ENCODE assay signal across 22 cellular contexts in the genomic region with DNA sequence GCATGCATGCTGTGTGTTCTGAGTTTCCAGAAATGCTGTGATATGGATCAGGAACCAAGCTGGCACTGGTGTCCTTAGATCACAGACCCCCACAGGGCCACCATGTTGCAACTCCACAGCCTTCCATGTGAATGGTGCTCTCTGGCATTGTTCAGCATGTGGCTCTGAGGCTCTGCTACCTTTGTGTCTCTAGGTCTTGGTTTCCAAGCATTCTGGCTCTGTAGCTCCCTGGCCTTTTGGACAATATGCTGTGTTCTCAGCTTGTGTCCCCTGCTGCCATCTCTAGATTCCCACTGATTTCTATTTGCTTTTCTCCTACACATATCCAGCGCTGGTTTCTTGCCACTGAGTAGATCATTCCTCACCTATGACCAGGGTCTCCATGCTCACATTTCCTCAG. TPM values are rescaled to one million over a fixed set of nuclear protein-coding genes. Genes with fewer than 3 reads are reported as not detected.
DNase-seq lines count a peak whose midpoint lies in the region; ATAC-seq, FAIRE-seq and TF ChIP-seq lines count a peak whose summit lies in the region.
"Had no signal": no experiment of that assay in that cellular context is flagged by ENCODE, and none has a peak within 500 bp of the region (broad histone marks: within the 10 kb centered on the region; RNA-seq: fewer than 3 reads in every experiment).

No MANE protein-coding gene starts in this region.

- H3K36me3 Mint-ChIP-seq in type B pancreatic cell: no peaks in the 10 kb centered on the region

- H3K4me3 Mint-ChIP-seq in type B pancreatic cell: peak overlapping the region; percentile 50

- BruUV-seq in HepG2 (replicated peaks; lab: Mats Ljungman, UMichigan): no TSS peak

- H3K4me3 ChIP-seq in liver (ENCODE audit: low read depth in 1 of 3, low read length in 3 of 3) (no peak overlapping the region), HepG2 (replicated peaks in 1 of 3; ENCODE audit: insufficient read depth in 1 of 3, low read depth in 2 of 3, low read length in 3 of 3) (no peak overlapping the region), mesodermal cell (ENCODE audit: extremely low read depth, insufficient read depth, low read length, poor library complexity, severe bottlenecking) (no peak overlapping the region)

- H3K4me1 Mint-ChIP-seq in type B pancreatic cell (ENCODE audit: unreplicated experiment): peaks cover 60% of the 10 kb centered on the region

- POLR2A ChIA-PET in HepG2 (lab: Yijun Ruan, JAX) (no interaction called here), GM10248 (lab: Yijun Ruan, JAX) (interaction anchor here (0.6 to 1.1 kb wide), 2 partner anchors 119 to 460 kb away, joined by 3 to 8 read pairs; no protein-coding TSS in a partner anchor)

- no peaks in the 10 kb centered on the region for H3K9me3 ChIP-seq in liver (ENCODE audit: control insufficient read depth in 4 of 4, low read length in 3 of 4)
- H3K9me3 ChIP-seq in HepG2 (ENCODE audit: low read length): no peaks in the 10 kb centered on the region
- no peaks in the 10 kb centered on the region for H3K9me3 ChIP-seq in mesodermal cell (ENCODE audit: control insufficient read depth, low read length)

- TF ChIP-seq POLR2A in HepG2 (IDR thresholded peaks at IDR 0.05; ENCODE audit: insufficient read depth in 1 of 2, low read depth in 2 of 2, low read length in 2 of 2): no peak

- no peaks in the 10 kb centered on the region for H3K36me3 ChIP-seq in liver (ENCODE audit: control insufficient read depth in 4 of 4, insufficient read depth in 3 of 4, low read depth in 1 of 4, low read length in 3 of 4)
- no peaks in the 10 kb centered on the region for H3K36me3 ChIP-seq in HepG2 (replicated peaks in 1 of 2; ENCODE audit: control insufficient read depth in 1 of 2, insufficient read depth in 2 of 2, low read length in 2 of 2)
- H3K36me3 ChIP-seq in mesodermal cell (ENCODE audit: control insufficient read depth, insufficient read depth, low read length): no peaks in the 10 kb centered on the region

- H3K27ac Mint-ChIP-seq in type B pancreatic cell: no peak overlapping the region

- H3K27me3 Mint-ChIP-seq in type B pancreatic cell: peaks cover 15% of the 10 kb centered on the region

- H4K20me1 ChIP-seq in HepG2 (ENCODE audit: insufficient read depth, low read length): no peaks in the 10 kb centered on the region

- no peak overlapping the region for H3K4me2 ChIP-seq in HepG2 (ENCODE audit: low read depth, low read length)
- H3K4me2 ChIP-seq: KMS-11 had no signal

- H3K9me3 Mint-ChIP-seq in type B pancreatic cell: no peaks in the 10 kb centered on the region

- no peak overlapping the region for H3K9ac ChIP-seq in liver (ENCODE audit: low read depth in 1 of 2, low read length in 2 of 2)
- H3K9ac ChIP-seq in HepG2 (ENCODE audit: insufficient read depth, low read depth, low read length): no peak overlapping the region
- H3K9ac ChIP-seq: KMS-11 had no signal

- no peak for FAIRE-seq in HepG2 (lab: Jason Lieb, UNC)
- FAIRE-seq: GM19239, H54 had no signal

- no peak for TF ChIP-seq RAD21 in liver (IDR thresholded peaks at IDR 0.05)
- no peak for TF ChIP-seq RAD21 in HepG2 (CRISPR knock-in tag; IDR thresholded peaks at IDR 0.05)

- H3K27ac ChIP-seq in liver (ENCODE audit: low read depth in 1 of 2, low read length in 2 of 2) (peak overlapping the region; percentile 84 to 89), HepG2 (ENCODE audit: extremely low read length, insufficient read depth, low read length) (no peak overlapping the region), mesodermal cell (ENCODE audit: low read depth, low read length, severe bottlenecking) (peak overlapping the region; percentile 74)
- H3K27ac ChIP-seq: C4-2B, KMS-11 had no signal

- CTCF ChIA-PET in HepG2 (lab: Yijun Ruan, JAX; ENCODE audit: low intra/inter-chr PET ratio, low total read pairs): no interaction called here
- CTCF ChIA-PET in GM10248 (lab: Yijun Ruan, JAX): interaction anchor here (1.0 to 2.2 kb wide), 7 partner anchors 17 to 113 kb away, joined by 3 to 8 read pairs (median 4); no protein-coding TSS in a partner anchor

- WGBS in liver: 83% methylated on average over 1 of the region's 1 CpG
- 50% methylated on average over 1 of the region's 1 CpG for WGBS in HepG2 (ENCODE audit: low lambda C conversion rate)
- WGBS in mesodermal cell (ENCODE audit: insufficient coverage in 2 of 2), 2 experiments: 100% methylated on average over 1 of the region's 1 CpG

- TF ChIP-seq EP300 in HepG2 (IDR thresholded peaks at IDR 0.05; ENCODE audit: low read depth in 2 of 2, low read length in 2 of 2) (no peak), HepG2 (CRISPR knock-in tag; IDR thresholded peaks at IDR 0.05; ENCODE audit: borderline replicate concordance) (no peak)

- H3K27me3 ChIP-seq in liver (ENCODE audit: control insufficient read depth in 4 of 4, insufficient read depth in 4 of 4, low read length in 3 of 4) (no peaks in the 10 kb centered on the region), HepG2 (ENCODE audit: control insufficient read depth in 1 of 2, insufficient read depth in 2 of 2, low read length in 2 of 2) (peaks cover 4 to 48% of the 10 kb centered on the region in 2 experiments)

- H2AFZ ChIP-seq in HepG2 (ENCODE audit: low read length): no peak overlapping the region

- ATAC-seq in HepG2 (no peak), HG02759 (IDR thresholded peaks at IDR 0.05; ENCODE audit: unreplicated experiment) (no peak)
- ATAC-seq: PC-3 had no signal

- no peak for TF ChIP-seq CTCF in liver (IDR thresholded peaks at IDR 0.05; ENCODE audit: low read depth, low read length, missing input control)
- TF ChIP-seq CTCF in HepG2 (CRISPR knock-in tag; IDR thresholded peaks at IDR 0.05): no peak
- TF ChIP-seq CTCF in type B pancreatic cell (conservative IDR thresholded peaks at IDR 0.05): no peak
- no peak for TF ChIP-seq CTCF in GM10248 (IDR thresholded peaks at IDR 0.05; ENCODE audit: control extremely low read depth, extremely low read depth, low read depth, missing control alignments)

- H3K4me1 ChIP-seq in liver (ENCODE audit: control insufficient read depth in 4 of 4, insufficient read depth in 4 of 4, low read length in 3 of 4) (peaks cover 4 to 69% (median 42%) of the 10 kb centered on the region in 4 donors), HepG2 (ENCODE audit: insufficient read depth, low read length) (peaks cover 53% of the 10 kb centered on the region), mesodermal cell (ENCODE audit: control insufficient read depth, insufficient read depth, low read length, poor library complexity, severe bottlenecking) (peaks cover 24% of the 10 kb centered on the region)

- intact Hi-C loops in HepG2 (cut with micrococcal nuclease; ENCODE audit: unreplicated experiment) (no loop called here), head of caudate nucleus (cut with DNase I) (no loop called here)

- DNase-seq in HepG2 (ENCODE audit: low spot score) (no peak), cerebellar cortex (ENCODE audit: low spot score) (peak; percentile 86), type B pancreatic cell (ENCODE audit: extremely low spot score, unreplicated experiment) (no peak), head of caudate nucleus (no peak), GM10248 (ENCODE audit: extremely low spot score) (no peak)
- DNase-seq: 8988T, GDM1, NCI-H1092 treated with DMSO at 0.1 percent for 48 hours, NCI-H1694, NCI-H2081, NCI-H2171, NCI-H345, NCI-H524, PC-3, SHP77 had no signal

- H3K79me2 ChIP-seq in HepG2 (ENCODE audit: insufficient read depth, low read length): no peaks in the 10 kb centered on the region

- in situ Hi-C loops in HepG2 (cut with HindIII; ENCODE audit: extremely low pct_ligation_motif_present, low pct_unique_long_range_greater_than_20kb): no loop called here

RNA-seq across cellular contexts. Expression of a gene that starts 3.9 kb away (rescaled TPM):
- total RNA-seq in liver (100 to 1,000 TPM in 1 of 2 donors, 1 to 10 TPM in 1; 9.6 to 103 TPM), HepG2 (2016; rRNA removed; fragmentation: Illumina TruSeq; extraction: Trizol) (1.2 and 4.0 TPM in 2 replicates), type B pancreatic cell (ENCODE audit: low replicate concordance) (56.0 and 139 TPM in 2 replicates)
- polyA plus RNA-seq in liver (10 to 100 TPM; 12.2 to 33.1 TPM), HepG2 (2011; rRNA removed) (0.65 and 2.0 TPM in 2 replicates)
- 0.51 and 1.1 TPM in 2 replicates for total RNA-seq in HepG2 (2016; cell fraction: cytosol; rRNA removed; fragmentation: Illumina TruSeq; extraction: Trizol; ENCODE audit: low read depth)
- 1.4 and 4.7 TPM in 2 replicates for total RNA-seq in HepG2 (2016; cell fraction: insoluble cytoplasmic fraction; rRNA removed; fragmentation: Illumina TruSeq; extraction: Trizol)
- total RNA-seq in HepG2 (2016; cell fraction: membrane; rRNA removed; fragmentation: Illumina TruSeq; extraction: Trizol): 0.34 and 0.53 TPM in 2 replicates
- total RNA-seq in HepG2 (2016; cell fraction: nucleus; rRNA removed; fragmentation: Illumina TruSeq; extraction: Trizol): 5.5 and 7.1 TPM in 2 replicates
- polyA plus RNA-seq in HepG2 (2011; cell fraction: cytosol; rRNA removed): 0.69 and 0.91 TPM in 2 replicates
- polyA plus RNA-seq in HepG2 (2011; cell fraction: nucleus; rRNA removed): 8.8 and 9.0 TPM in 2 replicates
- 1.2 and 2.0 TPM in 2 replicates for polyA plus RNA-seq in HepG2 (2012)
- polyA plus RNA-seq in HepG2 (2016; cell fraction: cytosol; fragmentation: Illumina TruSeq; extraction: Trizol; ENCODE audit: low read depth): 0.15 and 0.21 TPM in 2 replicates
- 1.0 and 2.0 TPM in 2 replicates for polyA plus RNA-seq in HepG2 (2016; cell fraction: insoluble cytoplasmic fraction; fragmentation: Illumina TruSeq; extraction: Trizol; ENCODE audit: low read depth)
- 0.35 and 0.48 TPM in 2 replicates for polyA plus RNA-seq in HepG2 (2016; cell fraction: membrane; fragmentation: Illumina TruSeq; extraction: Trizol; ENCODE audit: low read depth)
- 8.1 and 13.3 TPM in 2 replicates for polyA plus RNA-seq in HepG2 (2016; cell fraction: nucleus; fragmentation: Illumina TruSeq; extraction: Trizol; ENCODE audit: insufficient read depth, low read depth)
- 2.5 and 62.0 TPM in 2 replicates for polyA minus RNA-seq in HepG2 (2011; rRNA and poly(A)+ RNA removed; ENCODE audit: low replicate concordance)
- polyA minus RNA-seq in HepG2 (2011; cell fraction: cytosol; rRNA and poly(A)+ RNA removed): 1.1 and 2.7 TPM in 2 replicates
- 3.5 and 4.8 TPM in 2 replicates for polyA minus RNA-seq in HepG2 (2011; cell fraction: nucleus; rRNA and poly(A)+ RNA removed)
- polyA plus RNA-seq in mesodermal cell (2013, experiment 1 of 2): 24.9 TPM
- 33.4 TPM for polyA plus RNA-seq in mesodermal cell (2013, experiment 2 of 2)

RNA-seq across cellular contexts. Expression of a gene that starts 47.4 kb away (rescaled TPM):
- total RNA-seq in liver: 10 to 100 TPM; 12.3 to 13.8 TPM
- 1 to 10 TPM; 7.1 to 8.8 TPM for polyA plus RNA-seq in liver
- total RNA-seq in HepG2 (2016; rRNA removed; fragmentation: Illumina TruSeq; extraction: Trizol): 25.6 and 25.8 TPM in 2 replicates
- 11.1 and 13.0 TPM in 2 replicates for total RNA-seq in HepG2 (2016; cell fraction: cytosol; rRNA removed; fragmentation: Illumina TruSeq; extraction: Trizol; ENCODE audit: low read depth)
- total RNA-seq in HepG2 (2016; cell fraction: insoluble cytoplasmic fraction; rRNA removed; fragmentation: Illumina TruSeq; extraction: Trizol): 24.9 and 27.1 TPM in 2 replicates
- 16.5 and 17.7 TPM in 2 replicates for total RNA-seq in HepG2 (2016; cell fraction: membrane; rRNA removed; fragmentation: Illumina TruSeq; extraction: Trizol)
- 21.3 and 26.1 TPM in 2 replicates for total RNA-seq in HepG2 (2016; cell fraction: nucleus; rRNA removed; fragmentation: Illumina TruSeq; extraction: Trizol)
- 32.4 and 33.5 TPM in 2 replicates for polyA plus RNA-seq in HepG2 (2011; rRNA removed)
- polyA plus RNA-seq in HepG2 (2011; cell fraction: cytosol; rRNA removed): 19.2 and 24.1 TPM in 2 replicates
- 51.7 and 54.9 TPM in 2 replicates for polyA plus RNA-seq in HepG2 (2011; cell fraction: nucleus; rRNA removed)
- 18.3 and 24.4 TPM in 2 replicates for polyA plus RNA-seq in HepG2 (2012)
- polyA plus RNA-seq in HepG2 (2016; cell fraction: cytosol; fragmentation: Illumina TruSeq; extraction: Trizol; ENCODE audit: low read depth): 4.8 and 5.2 TPM in 2 replicates
- polyA plus RNA-seq in HepG2 (2016; cell fraction: insoluble cytoplasmic fraction; fragmentation: Illumina TruSeq; extraction: Trizol; ENCODE audit: low read depth): 28.7 and 29.9 TPM in 2 replicates
- polyA plus RNA-seq in HepG2 (2016; cell fraction: membrane; fragmentation: Illumina TruSeq; extraction: Trizol; ENCODE audit: low read depth): 7.3 and 10.0 TPM in 2 replicates
- polyA plus RNA-seq in HepG2 (2016; cell fraction: nucleus; fragmentation: Illumina TruSeq; extraction: Trizol; ENCODE audit: insufficient read depth, low read depth): 43.3 and 48.3 TPM in 2 replicates
- polyA minus RNA-seq in HepG2 (2011; rRNA and poly(A)+ RNA removed; ENCODE audit: low replicate concordance): 19.7 and 31.4 TPM in 2 replicates
- polyA minus RNA-seq in HepG2 (2011; cell fraction: cytosol; rRNA and poly(A)+ RNA removed): 7.9 and 9.7 TPM in 2 replicates
- 39.4 and 40.9 TPM in 2 replicates for polyA minus RNA-seq in HepG2 (2011; cell fraction: nucleus; rRNA and poly(A)+ RNA removed)
- polyA plus RNA-seq in mesodermal cell (2013, experiment 1 of 2): 21.7 TPM
- polyA plus RNA-seq in mesodermal cell (2013, experiment 2 of 2): 25.5 TPM
- total RNA-seq in type B pancreatic cell (ENCODE audit: low replicate concordance): 25.2 and 49.1 TPM in 2 replicates
